Comparison of ENCODE assay signal across 26 cellular contexts in genomic region chrX:89021964-89022363, GRCh38.
"Had no signal": no experiment of that assay in that cellular context is flagged by ENCODE, and none has a peak within 500 bp of the region (broad histone marks: within the 10 kb centered on the region; RNA-seq: fewer than 3 reads in every experiment).

No MANE protein-coding gene starts in this region.

- H3K4me1 ChIP-seq: colonic mucosa, esophagus muscularis mucosa, esophagus squamous epithelium, foreskin keratinocyte, gastrocnemius medialis, gastroesophageal sphincter, heart left ventricle, heart right ventricle had no signal

- H3K27me3 Mint-ChIP-seq: dendritic cell treated with granulocyte-macrophage colony-stimulating factor and Interleukin-4, amounts not matched to agents 40 ng/mL and 50 ng/mL, for 4 days; effector memory CD8-positive, alpha-beta T cell had no signal

- H3K27ac Mint-ChIP-seq: dendritic cell treated with granulocyte-macrophage colony-stimulating factor and Interleukin-4, amounts not matched to agents 40 ng/mL and 50 ng/mL, for 4 days; effector memory CD8-positive, alpha-beta T cell; endodermal cell had no signal

- H3K4me1 Mint-ChIP-seq: endodermal cell had no signal

- H3K9me3 Mint-ChIP-seq: dendritic cell treated with granulocyte-macrophage colony-stimulating factor and Interleukin-4, amounts not matched to agents 40 ng/mL and 50 ng/mL, for 4 days; effector memory CD8-positive, alpha-beta T cell had no signal

- H3K36me3 ChIP-seq: colonic mucosa, esophagus muscularis mucosa, esophagus squamous epithelium, gastrocnemius medialis, gastroesophageal sphincter, heart left ventricle, heart right ventricle had no signal

- ATAC-seq: effector memory CD8-positive, alpha-beta T cell; esophagus mucosa; foreskin keratinocyte; gastrocnemius medialis; gastroesophageal sphincter; heart left ventricle; heart right ventricle had no signal

- H3K4me3 ChIP-seq: colonic mucosa, coronary artery, dorsolateral prefrontal cortex, esophagus muscularis mucosa, esophagus squamous epithelium, gastrocnemius medialis, gastroesophageal sphincter, heart left ventricle, heart right ventricle had no signal

- H3K27ac ChIP-seq: colonic mucosa, coronary artery, dorsolateral prefrontal cortex, epithelial cell of prostate, esophagus muscularis mucosa, esophagus squamous epithelium, foreskin keratinocyte, gastrocnemius medialis, gastroesophageal sphincter, heart left ventricle, heart right ventricle had no signal

- H3K27me3 ChIP-seq: colonic mucosa, esophagus muscularis mucosa, esophagus squamous epithelium, foreskin keratinocyte, gastrocnemius medialis, gastroesophageal sphincter, heart left ventricle, heart right ventricle had no signal

- DNase-seq: colonic mucosa; cortex of kidney; dermis blood vessel endothelial cell; dorsolateral prefrontal cortex; effector CD4-positive, alpha-beta T cell; effector CD8-positive, alpha-beta T cell; effector memory CD4-positive, alpha-beta T cell; effector memory CD8-positive, alpha-beta T cell; endodermal cell; erythroblast; esophagus squamous epithelium; foreskin fibroblast; foreskin keratinocyte; foreskin melanocyte; gastrocnemius medialis; glutamatergic neuron; head of caudate nucleus; heart left ventricle; heart right ventricle had no signal

- H3K4me3 Mint-ChIP-seq: dendritic cell treated with granulocyte-macrophage colony-stimulating factor and Interleukin-4, amounts not matched to agents 40 ng/mL and 50 ng/mL, for 4 days; effector memory CD8-positive, alpha-beta T cell; endodermal cell had no signal

- FAIRE-seq: endothelial cell of umbilical vein had no signal

- H3K9me3 ChIP-seq: colonic mucosa, esophagus squamous epithelium, gastrocnemius medialis, gastroesophageal sphincter had no signal
